9 cellular contexts compared by ENCODE assay signal in genomic region chr6:56764081-56764566, GRCh38.
DNase-seq lines count a peak whose midpoint lies in the region; ATAC-seq and TF ChIP-seq lines count a peak whose summit lies in the region.
"Had no signal": no experiment of that assay in that cellular context is flagged by ENCODE, and none has a peak within 500 bp of the region (broad histone marks: within the 10 kb centered on the region; RNA-seq: fewer than 3 reads in every experiment).

No MANE protein-coding gene starts in this region.

- POLR2A ChIA-PET in activated CD8-positive, alpha-beta T cell treated with anti-CD3 and anti-CD28 coated beads for 36 hours (lab: Charles Lee) = no interaction called here

- H3K4me3 ChIP-seq in endodermal cell (ENCODE audit: low read length) (no peak overlapping the region), osteoblast (ENCODE audit: insufficient read depth, low read length) (no peak overlapping the region)

- H3K36me3 ChIP-seq in endodermal cell (ENCODE audit: control insufficient read depth, insufficient read depth, low read length) (no peaks in the 10 kb centered on the region), osteoblast (ENCODE audit: insufficient read depth, low read length) (no peaks in the 10 kb centered on the region)

- H3K4me2 ChIP-seq in osteoblast (ENCODE audit: insufficient read depth, low read length) = peak overlapping the region; percentile 18

- H3K4me3 Mint-ChIP-seq in endodermal cell = no peak overlapping the region
- H3K4me3 Mint-ChIP-seq in activated CD8-positive, alpha-beta T cell treated with anti-CD3 and anti-CD28 coated beads for 36 hours = no peak overlapping the region

- WGBS in endodermal cell (ENCODE audit: insufficient coverage in 1 of 2, insufficient read length in 1 of 2), 2 experiments = 38 to 58% methylated on average over 3 of the region's 3 CpGs

- H3K4me1 ChIP-seq in endodermal cell (ENCODE audit: control insufficient read depth, insufficient read depth, low read length) = no peaks in the 10 kb centered on the region
- peaks cover 48% of the 10 kb centered on the region for H3K4me1 ChIP-seq in osteoblast (ENCODE audit: insufficient read depth, low read length)

- H3K4me1 Mint-ChIP-seq in endodermal cell = peaks cover 21% of the 10 kb centered on the region
- H3K4me1 Mint-ChIP-seq in activated CD8-positive, alpha-beta T cell treated with anti-CD3 and anti-CD28 coated beads for 36 hours (ENCODE audit: low read depth) = no peaks in the 10 kb centered on the region

- H3K9me3 ChIP-seq in endodermal cell (ENCODE audit: control insufficient read depth, low read length) = no peaks in the 10 kb centered on the region
- H3K9me3 ChIP-seq in osteoblast (ENCODE audit: low read depth, low read length) = no peaks in the 10 kb centered on the region

- H3K27ac Mint-ChIP-seq in endodermal cell = peak overlapping the region; percentile 54
- H3K27ac Mint-ChIP-seq in activated CD8-positive, alpha-beta T cell treated with anti-CD3 and anti-CD28 coated beads for 36 hours = no peak overlapping the region

- intact Hi-C loops in activated CD8-positive, alpha-beta T cell treated with anti-CD3 and anti-CD28 coated beads for 36 hours (cut with micrococcal nuclease) = no loop called here

- DNase-seq in AG08395 (ENCODE audit: low spot score) (peak; percentile 23), NCI-H82 (lab: John Stamatoyannopoulos, UW) (peak; percentile 68), endodermal cell (peak; percentile 76), osteoblast (ENCODE audit: insufficient read length, low spot score, missing footprints) (peak; percentile 17), germinal center (ENCODE audit: low spot score) (no peak)
- DNase-seq in activated CD8-positive, alpha-beta T cell treated with anti-CD3 and anti-CD28 coated beads for 36 hours = no peak

- H4K20me1 ChIP-seq in osteoblast (ENCODE audit: insufficient read depth, low read length) = peaks cover 39% of the 10 kb centered on the region

- peak; percentile 67 for TF ChIP-seq CTCF in endodermal cell (conservative IDR thresholded peaks at IDR 0.05)
- TF ChIP-seq CTCF in osteoblast (IDR thresholded peaks at IDR 0.05; ENCODE audit: extremely low read depth, low read depth, low read length) = peak; percentile 54
- TF ChIP-seq CTCF in activated CD8-positive, alpha-beta T cell treated with anti-CD3 and anti-CD28 coated beads for 36 hours (IDR thresholded peaks at IDR 0.05) = no peak

- no peaks in the 10 kb centered on the region for H3K9me3 Mint-ChIP-seq in endodermal cell
- H3K9me3 Mint-ChIP-seq in activated CD8-positive, alpha-beta T cell treated with anti-CD3 and anti-CD28 coated beads for 36 hours = no peaks in the 10 kb centered on the region

- peaks cover 6% of the 10 kb centered on the region for H3K36me3 Mint-ChIP-seq in endodermal cell (ENCODE audit: low read depth)
- H3K36me3 Mint-ChIP-seq in activated CD8-positive, alpha-beta T cell treated with anti-CD3 and anti-CD28 coated beads for 36 hours (ENCODE audit: low read depth) = no peaks in the 10 kb centered on the region

- CTCF ChIA-PET in activated CD8-positive, alpha-beta T cell treated with anti-CD3 and anti-CD28 coated beads for 36 hours (lab: Charles Lee) = interaction anchor here (1.5 kb wide), 1 partner anchor 19 kb away, joined by 3 read pairs; no protein-coding TSS in a partner anchor

- peak; percentile 45 for ATAC-seq in GM18511 (IDR thresholded peaks at IDR 0.05; ENCODE audit: unreplicated experiment)
- peak; percentile 62 for ATAC-seq in HG02885 (IDR thresholded peaks at IDR 0.05; ENCODE audit: poor library complexity, unreplicated experiment)
- no peak for ATAC-seq in activated CD8-positive, alpha-beta T cell treated with anti-CD3 and anti-CD28 coated beads for 36 hours

- H3K27me3 ChIP-seq in endodermal cell (ENCODE audit: control insufficient read depth, insufficient read depth, low read length, poor library complexity, severe bottlenecking) (no peaks in the 10 kb centered on the region), osteoblast (ENCODE audit: insufficient read depth, low read length) (no peaks in the 10 kb centered on the region)

- no peak overlapping the region for H3K9ac ChIP-seq in endodermal cell (ENCODE audit: extremely low read depth, low read length, poor library complexity, severe bottlenecking)

- no peak overlapping the region for H3K27ac ChIP-seq in endodermal cell (ENCODE audit: low read depth, low read length)
- H3K27ac ChIP-seq in osteoblast (ENCODE audit: low read depth, low read length) = no peak overlapping the region
- H3K27ac ChIP-seq: HL-60 had no signal

- H3K79me2 ChIP-seq in osteoblast (ENCODE audit: insufficient read depth, low read length) = peaks cover 100% of the 10 kb centered on the region

- no peak overlapping the region for H2AFZ ChIP-seq in osteoblast (ENCODE audit: low read length)

- H3K27me3 Mint-ChIP-seq in endodermal cell (ENCODE audit: insufficient read depth) = no peaks in the 10 kb centered on the region
- no peaks in the 10 kb centered on the region for H3K27me3 Mint-ChIP-seq in activated CD8-positive, alpha-beta T cell treated with anti-CD3 and anti-CD28 coated beads for 36 hours

Comparison
In these comparisons a context has a peak if more than half of its experiments do, and no peak if none do; other contexts are left out.
1. DNase-seq: peak in AG08395 (single experiment), NCI-H82 (single experiment), endodermal cell (single experiment) and osteoblast (single experiment); none in germinal center (single experiment) and activated CD8-positive, alpha-beta T cell treated with anti-CD3 and anti-CD28 coated beads for 36 hours (single experiment).